ENCODE assay signal across 1 cellular context in the genomic region with DNA sequence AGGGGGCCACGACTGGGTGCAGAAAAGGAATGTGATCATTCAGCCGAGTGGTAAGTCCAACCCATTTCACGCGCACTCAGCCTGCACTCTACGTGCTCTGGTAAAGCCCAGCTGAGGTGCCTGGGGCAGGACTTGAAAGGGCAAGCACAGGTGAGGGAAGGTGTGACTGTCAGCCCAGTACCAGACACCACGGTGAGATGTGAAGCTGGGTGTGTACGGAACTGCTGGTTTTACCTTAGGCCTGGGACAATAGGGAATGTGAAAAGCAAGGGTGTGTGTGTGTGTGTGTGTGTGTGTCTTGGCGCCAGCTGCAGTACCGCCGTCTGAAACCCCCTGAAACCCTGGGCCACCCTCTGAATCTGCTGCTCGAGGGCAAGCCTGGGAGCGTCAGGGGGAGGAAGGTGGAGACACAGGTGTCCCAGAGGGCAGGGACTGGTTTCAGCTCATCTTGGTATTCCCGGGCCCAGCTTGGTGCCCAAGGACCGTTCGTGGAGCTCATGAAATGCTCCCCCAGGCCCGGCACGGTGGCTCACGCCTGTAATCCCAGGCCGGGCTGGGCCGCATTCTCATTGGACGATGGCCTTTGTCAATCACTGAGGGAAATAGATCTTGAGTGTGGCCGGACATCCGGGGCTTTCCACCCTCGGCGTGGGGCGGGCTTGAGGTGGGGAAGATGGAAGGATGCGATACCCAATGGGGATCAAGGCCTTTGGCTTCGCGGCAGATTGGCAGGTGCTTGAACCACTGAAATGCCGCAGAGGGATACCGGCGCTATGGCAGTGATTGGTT.
TF ChIP-seq lines count a peak whose summit lies in the region.

No MANE protein-coding gene starts in this region.

TF ChIP-seq in IMR-90, 13 proteins besides CTCF, POLR2A, EP300 and RAD21 (continued from another document):
- TF ChIP-seq MAFK (IDR thresholded peaks at IDR 0.05; ENCODE audit: low read depth, low read length) (no peak), MXI1 (IDR thresholded peaks at IDR 0.05; ENCODE audit: borderline replicate concordance, low read depth, low read length) (0 out of 2 replicates have a peak, but pooled peaks have one; percentile 14), RCOR1 (IDR thresholded peaks at IDR 0.05; ENCODE audit: insufficient replicate concordance, low read length) (no peak), RFX5 (IDR thresholded peaks at IDR 0.05; ENCODE audit: low read depth, low read length) (no peak), NFE2L2 (IDR thresholded peaks at IDR 0.05; ENCODE audit: low read depth, low read length) (no peak), FOS (IDR thresholded peaks at IDR 0.05; ENCODE audit: low read depth, low read length) (peak; percentile 92), MAZ (IDR thresholded peaks at IDR 0.05; ENCODE audit: borderline replicate concordance, low read depth, low read length) (peak; percentile 66; the same call in 1 of the 2 replicates), CHD1 (IDR thresholded peaks at IDR 0.05; ENCODE audit: low read depth, low read length) (no peak), SMC3 (IDR thresholded peaks at IDR 0.05; ENCODE audit: low read depth, low read length) (no peak), BHLHE40 (IDR thresholded peaks at IDR 0.05; ENCODE audit: low read depth, low read length) (no peak)
- TF ChIP-seq, protein P1, sequence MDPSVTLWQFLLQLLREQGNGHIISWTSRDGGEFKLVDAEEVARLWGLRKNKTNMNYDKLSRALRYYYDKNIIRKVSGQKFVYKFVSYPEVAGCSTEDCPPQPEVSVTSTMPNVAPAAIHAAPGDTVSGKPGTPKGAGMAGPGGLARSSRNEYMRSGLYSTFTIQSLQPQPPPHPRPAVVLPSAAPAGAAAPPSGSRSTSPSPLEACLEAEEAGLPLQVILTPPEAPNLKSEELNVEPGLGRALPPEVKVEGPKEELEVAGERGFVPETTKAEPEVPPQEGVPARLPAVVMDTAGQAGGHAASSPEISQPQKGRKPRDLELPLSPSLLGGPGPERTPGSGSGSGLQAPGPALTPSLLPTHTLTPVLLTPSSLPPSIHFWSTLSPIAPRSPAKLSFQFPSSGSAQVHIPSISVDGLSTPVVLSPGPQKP (IDR thresholded peaks at IDR 0.05; ENCODE audit: borderline replicate concordance, low read depth, low read length): no peak
- TF ChIP-seq, protein P2, sequence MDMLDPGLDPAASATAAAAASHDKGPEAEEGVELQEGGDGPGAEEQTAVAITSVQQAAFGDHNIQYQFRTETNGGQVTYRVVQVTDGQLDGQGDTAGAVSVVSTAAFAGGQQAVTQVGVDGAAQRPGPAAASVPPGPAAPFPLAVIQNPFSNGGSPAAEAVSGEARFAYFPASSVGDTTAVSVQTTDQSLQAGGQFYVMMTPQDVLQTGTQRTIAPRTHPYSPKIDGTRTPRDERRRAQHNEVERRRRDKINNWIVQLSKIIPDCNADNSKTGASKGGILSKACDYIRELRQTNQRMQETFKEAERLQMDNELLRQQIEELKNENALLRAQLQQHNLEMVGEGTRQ (IDR thresholded peaks at IDR 0.05; ENCODE audit: low read depth, low read length): no peak
TF ChIP-seq in IMR-90: peak in this region for 3.
